15 cellular contexts compared by ENCODE assay signal in the genomic region with DNA sequence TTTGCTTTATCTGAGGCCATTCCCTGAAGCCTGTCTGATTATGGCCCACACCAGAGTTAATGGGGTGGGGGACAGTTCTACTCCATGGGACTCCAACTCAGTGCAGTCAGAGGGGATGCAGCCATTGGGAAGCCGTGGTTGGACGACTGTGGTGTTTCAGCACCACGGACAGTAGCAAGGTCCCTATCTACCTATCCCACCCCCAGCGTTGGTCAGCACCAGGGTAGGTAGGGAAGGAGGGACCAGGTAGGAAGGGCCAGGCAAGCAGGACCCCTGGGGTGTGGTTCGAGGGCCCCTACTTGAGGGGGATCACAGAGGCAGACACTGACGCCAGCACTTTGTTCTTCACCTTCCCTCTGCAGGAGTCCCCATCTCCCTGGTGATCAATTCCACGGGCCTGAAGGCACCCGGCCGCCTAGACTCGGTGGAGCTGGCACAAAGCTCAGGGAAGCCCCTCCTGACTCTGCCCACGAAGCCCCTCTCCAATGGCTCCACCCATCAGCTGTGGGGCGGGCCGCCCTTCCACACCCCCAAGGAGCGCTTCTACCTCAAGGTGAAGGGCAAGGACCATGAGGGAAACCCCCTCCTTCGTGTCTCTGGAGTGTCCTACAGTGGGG. TPM values are rescaled to one million over a fixed set of nuclear protein-coding genes. Genes with fewer than 3 reads are reported as not detected.
A peak's percentile ranks its signal among the peaks of the same experiment; 100 is the strongest.
DNase-seq lines count a peak whose midpoint lies in the region; ATAC-seq and TF ChIP-seq lines count a peak whose summit lies in the region.
"Had no signal": no experiment of that assay in that cellular context is flagged by ENCODE, and none has a peak within 500 bp of the region (broad histone marks: within the 10 kb centered on the region; RNA-seq: fewer than 3 reads in every experiment).

No MANE protein-coding gene starts in this region.

- peaks cover 0 to 23% of the 10 kb centered on the region in 2 experiments; a peak in 1 of 4 replicates for H3K4me1 ChIP-seq in SK-N-SH (ENCODE audit: control insufficient read depth in 1 of 2, insufficient read depth in 2 of 2, low read depth in 1 of 2, low read length in 1 of 2)

- no peaks in the 10 kb centered on the region for H3F3A ChIP-seq in SK-N-SH (replicated peaks; ENCODE audit: insufficient read depth)

- no peak for TF ChIP-seq EP300 in SK-N-SH (IDR thresholded peaks at IDR 0.05; ENCODE audit: borderline replicate concordance in 1 of 2, low read depth in 1 of 2, low read length in 1 of 2)

- ATAC-seq in SK-N-SH treated with all-trans-retinoic acid at 6 μM for 48 hours: no peak
- no peak for ATAC-seq in HG02870 (IDR thresholded peaks at IDR 0.05; ENCODE audit: unreplicated experiment)
- ATAC-seq in GM18858 (IDR thresholded peaks at IDR 0.05; ENCODE audit: unreplicated experiment): no peak

- no peaks in the 10 kb centered on the region for H3K27me3 ChIP-seq in SK-N-SH (ENCODE audit: insufficient read depth)
- H3K27me3 ChIP-seq: esophagus muscularis mucosa had no signal

- in situ Hi-C loops in KBM-7 (cut with MboI; ENCODE audit: low pct_unique_long_range_greater_than_20kb, low sequenced_read_pairs): no loop called here

- H3K9me3 ChIP-seq in SK-N-SH: no peaks in the 10 kb centered on the region
- H3K9me3 ChIP-seq: esophagus muscularis mucosa had no signal

- H3K36me3 ChIP-seq in SK-N-SH (replicated peaks in 1 of 2; ENCODE audit: control insufficient read depth in 1 of 2, insufficient read depth in 2 of 2, low read length in 1 of 2): no peaks in the 10 kb centered on the region

- H3K4me3 Mint-ChIP-seq in neural crest cell: no peak overlapping the region
- H3K4me3 Mint-ChIP-seq: type B pancreatic cell had no signal

- H3K27me3 Mint-ChIP-seq in neural crest cell (ENCODE audit: low read depth): peaks cover 33% of the 10 kb centered on the region

- H3K9me3 Mint-ChIP-seq in neural crest cell: no peaks in the 10 kb centered on the region
- H3K9me3 Mint-ChIP-seq: type B pancreatic cell had no signal

- no peak overlapping the region for H3K27ac ChIP-seq in SK-N-SH (ENCODE audit: low read depth in 2 of 2, low read length in 1 of 2)

- POLR2A ChIA-PET in SK-N-SH (lab: Yijun Ruan, JAX): no interaction called here

- H3K9ac ChIP-seq in SK-N-SH: no peak overlapping the region

- H3K4me3 ChIP-seq in SK-N-SH (ENCODE audit: low read depth in 2 of 2, low read length in 1 of 2) (no peak overlapping the region), choroid plexus epithelial cell (ENCODE audit: low read depth, low read length) (no peak overlapping the region)
- H3K4me3 ChIP-seq: esophagus muscularis mucosa had no signal

- no peak for TF ChIP-seq RAD21 in SK-N-SH (IDR thresholded peaks at IDR 0.05; ENCODE audit: low read length)

- 59% methylated on average over 12 of the region's 15 CpGs for WGBS in SK-N-SH (ENCODE audit: low lambda C conversion rate)

- no peaks in the 10 kb centered on the region for H3K36me3 Mint-ChIP-seq in neural crest cell (ENCODE audit: low read depth)
- H3K36me3 Mint-ChIP-seq: type B pancreatic cell had no signal

- H4K20me1 ChIP-seq in SK-N-SH (ENCODE audit: insufficient read depth): no peaks in the 10 kb centered on the region

- H3K4me2 ChIP-seq in SK-N-SH: no peak overlapping the region

- H3K79me2 ChIP-seq in SK-N-SH (ENCODE audit: insufficient read depth): no peaks in the 10 kb centered on the region

- H3K9me2 ChIP-seq in SK-N-SH: no peaks in the 10 kb centered on the region

- peaks cover under 1% of the 10 kb centered on the region for H3K4me1 Mint-ChIP-seq in neural crest cell

- CTCF ChIA-PET in SK-N-SH (lab: Yijun Ruan, JAX): no interaction called here

- DNase-seq in SK-N-SH: no peak
- peak; percentile 39 for DNase-seq in KBM-7
- peak; percentile 7 for DNase-seq in choroid plexus epithelial cell (ENCODE audit: low read depth)
- DNase-seq in neural crest cell (ENCODE audit: low read depth, low spot score): peak; percentile 14
- no peak for DNase-seq in AG20443 (ENCODE audit: low spot score)
- DNase-seq: activated effector memory CD4-positive, alpha-beta T cell treated with anti-CD3 and anti-CD28 coated beads, Interleukin-2, amount 50 U/mL, for 16 hours; EL; NCI-H1092; NCI-H524 treated with DMSO at 0.1 percent for 48 hours; SW 1271 had no signal

- H2AFZ ChIP-seq in SK-N-SH (ENCODE audit: low read depth): no peak overlapping the region

- no peak overlapping the region for H3K27ac Mint-ChIP-seq in neural crest cell (ENCODE audit: unreplicated experiment)
- H3K27ac Mint-ChIP-seq: type B pancreatic cell had no signal

- TF ChIP-seq CTCF in SK-N-SH (IDR thresholded peaks at IDR 0.05) (no peak), choroid plexus epithelial cell (conservative IDR thresholded peaks at IDR 0.05; ENCODE audit: low read depth, low read length) (no peak), neural crest cell (conservative IDR thresholded peaks at IDR 0.05) (no peak)

TF ChIP-seq in SK-N-SH, 30 proteins besides CTCF, POLR2A, EP300 and RAD21:
- no peak for TF ChIP-seq YY1 (IDR thresholded peaks at IDR 0.05; ENCODE audit: low read depth)
- TF ChIP-seq, protein P1, sequence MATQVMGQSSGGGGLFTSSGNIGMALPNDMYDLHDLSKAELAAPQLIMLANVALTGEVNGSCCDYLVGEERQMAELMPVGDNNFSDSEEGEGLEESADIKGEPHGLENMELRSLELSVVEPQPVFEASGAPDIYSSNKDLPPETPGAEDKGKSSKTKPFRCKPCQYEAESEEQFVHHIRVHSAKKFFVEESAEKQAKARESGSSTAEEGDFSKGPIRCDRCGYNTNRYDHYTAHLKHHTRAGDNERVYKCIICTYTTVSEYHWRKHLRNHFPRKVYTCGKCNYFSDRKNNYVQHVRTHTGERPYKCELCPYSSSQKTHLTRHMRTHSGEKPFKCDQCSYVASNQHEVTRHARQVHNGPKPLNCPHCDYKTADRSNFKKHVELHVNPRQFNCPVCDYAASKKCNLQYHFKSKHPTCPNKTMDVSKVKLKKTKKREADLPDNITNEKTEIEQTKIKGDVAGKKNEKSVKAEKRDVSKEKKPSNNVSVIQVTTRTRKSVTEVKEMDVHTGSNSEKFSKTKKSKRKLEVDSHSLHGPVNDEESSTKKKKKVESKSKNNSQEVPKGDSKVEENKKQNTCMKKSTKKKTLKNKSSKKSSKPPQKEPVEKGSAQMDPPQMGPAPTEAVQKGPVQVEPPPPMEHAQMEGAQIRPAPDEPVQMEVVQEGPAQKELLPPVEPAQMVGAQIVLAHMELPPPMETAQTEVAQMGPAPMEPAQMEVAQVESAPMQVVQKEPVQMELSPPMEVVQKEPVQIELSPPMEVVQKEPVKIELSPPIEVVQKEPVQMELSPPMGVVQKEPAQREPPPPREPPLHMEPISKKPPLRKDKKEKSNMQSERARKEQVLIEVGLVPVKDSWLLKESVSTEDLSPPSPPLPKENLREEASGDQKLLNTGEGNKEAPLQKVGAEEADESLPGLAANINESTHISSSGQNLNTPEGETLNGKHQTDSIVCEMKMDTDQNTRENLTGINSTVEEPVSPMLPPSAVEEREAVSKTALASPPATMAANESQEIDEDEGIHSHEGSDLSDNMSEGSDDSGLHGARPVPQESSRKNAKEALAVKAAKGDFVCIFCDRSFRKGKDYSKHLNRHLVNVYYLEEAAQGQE (IDR thresholded peaks at IDR 0.05; ENCODE audit: low read depth, low read length): peak; percentile 97

TF ChIP-seq in SK-N-SH treated with all-trans-retinoic acid at 6 μM for 48 hours, 23 proteins besides CTCF, POLR2A, EP300 and RAD21:
- no peak for TF ChIP-seq PPARA (CRISPR knock-in tag; IDR thresholded peaks at IDR 0.05; ENCODE audit: borderline replicate concordance)
- TF ChIP-seq TCF4 (CRISPR knock-in tag; IDR thresholded peaks at IDR 0.05; ENCODE audit: borderline replicate concordance): no peak
- TF ChIP-seq ZNF70 (CRISPR knock-in tag; IDR thresholded peaks at IDR 0.05): no peak
- no peak for TF ChIP-seq ZFP30 (CRISPR knock-in tag; IDR thresholded peaks at IDR 0.05)
- no peak for TF ChIP-seq ZNF8 (CRISPR knock-in tag; IDR thresholded peaks at IDR 0.05)
- TF ChIP-seq, protein P2, sequence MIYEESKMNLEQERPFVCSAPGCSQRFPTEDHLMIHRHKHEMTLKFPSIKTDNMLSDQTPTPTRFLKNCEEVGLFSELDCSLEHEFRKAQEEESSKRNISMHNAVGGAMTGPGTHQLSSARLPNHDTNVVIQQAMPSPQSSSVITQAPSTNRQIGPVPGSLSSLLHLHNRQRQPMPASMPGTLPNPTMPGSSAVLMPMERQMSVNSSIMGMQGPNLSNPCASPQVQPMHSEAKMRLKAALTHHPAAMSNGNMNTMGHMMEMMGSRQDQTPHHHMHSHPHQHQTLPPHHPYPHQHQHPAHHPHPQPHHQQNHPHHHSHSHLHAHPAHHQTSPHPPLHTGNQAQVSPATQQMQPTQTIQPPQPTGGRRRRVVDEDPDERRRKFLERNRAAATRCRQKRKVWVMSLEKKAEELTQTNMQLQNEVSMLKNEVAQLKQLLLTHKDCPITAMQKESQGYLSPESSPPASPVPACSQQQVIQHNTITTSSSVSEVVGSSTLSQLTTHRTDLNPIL (CRISPR knock-in tag; IDR thresholded peaks at IDR 0.05; ENCODE audit: low read depth): no peak
- TF ChIP-seq, protein P3, sequence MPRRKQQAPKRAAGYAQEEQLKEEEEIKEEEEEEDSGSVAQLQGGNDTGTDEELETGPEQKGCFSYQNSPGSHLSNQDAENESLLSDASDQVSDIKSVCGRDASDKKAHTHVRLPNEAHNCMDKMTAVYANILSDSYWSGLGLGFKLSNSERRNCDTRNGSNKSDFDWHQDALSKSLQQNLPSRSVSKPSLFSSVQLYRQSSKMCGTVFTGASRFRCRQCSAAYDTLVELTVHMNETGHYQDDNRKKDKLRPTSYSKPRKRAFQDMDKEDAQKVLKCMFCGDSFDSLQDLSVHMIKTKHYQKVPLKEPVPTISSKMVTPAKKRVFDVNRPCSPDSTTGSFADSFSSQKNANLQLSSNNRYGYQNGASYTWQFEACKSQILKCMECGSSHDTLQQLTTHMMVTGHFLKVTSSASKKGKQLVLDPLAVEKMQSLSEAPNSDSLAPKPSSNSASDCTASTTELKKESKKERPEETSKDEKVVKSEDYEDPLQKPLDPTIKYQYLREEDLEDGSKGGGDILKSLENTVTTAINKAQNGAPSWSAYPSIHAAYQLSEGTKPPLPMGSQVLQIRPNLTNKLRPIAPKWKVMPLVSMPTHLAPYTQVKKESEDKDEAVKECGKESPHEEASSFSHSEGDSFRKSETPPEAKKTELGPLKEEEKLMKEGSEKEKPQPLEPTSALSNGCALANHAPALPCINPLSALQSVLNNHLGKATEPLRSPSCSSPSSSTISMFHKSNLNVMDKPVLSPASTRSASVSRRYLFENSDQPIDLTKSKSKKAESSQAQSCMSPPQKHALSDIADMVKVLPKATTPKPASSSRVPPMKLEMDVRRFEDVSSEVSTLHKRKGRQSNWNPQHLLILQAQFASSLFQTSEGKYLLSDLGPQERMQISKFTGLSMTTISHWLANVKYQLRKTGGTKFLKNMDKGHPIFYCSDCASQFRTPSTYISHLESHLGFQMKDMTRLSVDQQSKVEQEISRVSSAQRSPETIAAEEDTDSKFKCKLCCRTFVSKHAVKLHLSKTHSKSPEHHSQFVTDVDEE (CRISPR knock-in tag; IDR thresholded peaks at IDR 0.05): no peak
- TF ChIP-seq ZFP3 (CRISPR knock-in tag; IDR thresholded peaks at IDR 0.05): no peak

RNA-seq across cellular contexts. Expression of gene HMCN2, which starts 33.2 kb away (rescaled TPM):
- 0.15 and 0.28 TPM in 2 replicates for polyA plus RNA-seq in SK-N-SH (2012; rRNA removed)
- 0.04 and 0.06 TPM in 2 replicates for polyA plus RNA-seq in SK-N-SH (2012; cell fraction: cytosol; rRNA removed)
- polyA plus RNA-seq in SK-N-SH (2012; cell fraction: nucleus; rRNA removed): 0.55 and 0.56 TPM in 2 replicates
- 0.07 TPM in 1 of 2 replicates, not detected in the other for total RNA-seq in neural crest cell

Comparison
In these comparisons a context has a peak if more than half of its experiments do, and no peak if none do; other contexts are left out.
1. DNase-seq: peak in KBM-7 (single experiment), choroid plexus epithelial cell (single experiment) and neural crest cell (single experiment); none in SK-N-SH (single experiment) and AG20443 (single experiment).